ENCODE assay signal across 9 cellular contexts in genomic region chr12:25384038-25384953, GRCh38.
DNase-seq lines count a peak whose midpoint lies in the region; ATAC-seq and TF ChIP-seq lines count a peak whose summit lies in the region.
"Had no signal": no experiment of that assay in that cellular context is flagged by ENCODE, and none has a peak within 500 bp of the region (broad histone marks: within the 10 kb centered on the region; RNA-seq: fewer than 3 reads in every experiment).

No MANE protein-coding gene starts in this region.

- H3K9me3 Mint-ChIP-seq in activated naive CD4-positive, alpha-beta T cell treated with anti-CD3 and anti-CD28 coated beads, Interleukin-2, amount 50 U/mL, for 24 hours, result no peaks in the 10 kb centered on the region
- no peaks in the 10 kb centered on the region for H3K9me3 Mint-ChIP-seq in memory B cell
- peaks cover 7% of the 10 kb centered on the region for H3K9me3 Mint-ChIP-seq in type B pancreatic cell

- intact Hi-C loops in body of pancreas (cut with DNase I), result no loop called here

- H3K36me3 ChIP-seq in body of pancreas (replicated peaks in 1 of 2; ENCODE audit: insufficient read depth in 1 of 2, low read depth in 2 of 2), result no peaks in the 10 kb centered on the region

- H3K27me3 ChIP-seq in body of pancreas, result no peaks in the 10 kb centered on the region

- 65 to 68% methylated on average over 18 to 20 of the region's 20 CpGs for WGBS in body of pancreas, 2 donors

- H3K4me3 ChIP-seq in body of pancreas, result no peak overlapping the region

- H3K27ac ChIP-seq in body of pancreas, result peak overlapping the region; percentile 74 to 100 (median 97)

- no peaks in the 10 kb centered on the region for H3K9me3 ChIP-seq in body of pancreas

- H3K36me3 Mint-ChIP-seq in activated naive CD4-positive, alpha-beta T cell treated with anti-CD3 and anti-CD28 coated beads, Interleukin-2, amount 50 U/mL, for 24 hours, result peaks cover 2% of the 10 kb centered on the region
- H3K36me3 Mint-ChIP-seq in memory B cell (no peaks in the 10 kb centered on the region), type B pancreatic cell (peaks cover 7% of the 10 kb centered on the region)

- ATAC-seq in body of pancreas (no peak), memory B cell (ENCODE audit: low read depth) (no peak), HG03108 (IDR thresholded peaks at IDR 0.05; ENCODE audit: unreplicated experiment) (no peak), GM21367 (IDR thresholded peaks at IDR 0.05; ENCODE audit: unreplicated experiment) (no peak)

- peaks cover 16% of the 10 kb centered on the region for H3K4me1 ChIP-seq in body of pancreas

- TF ChIP-seq CTCF in body of pancreas (IDR thresholded peaks at IDR 0.05), result no peak
- no peak for TF ChIP-seq CTCF in type B pancreatic cell (conservative IDR thresholded peaks at IDR 0.05)

- DNase-seq in activated naive CD4-positive, alpha-beta T cell treated with anti-CD3 and anti-CD28 coated beads, Interleukin-2, amount 50 U/mL, for 16 hours, result no peak
- DNase-seq in body of pancreas (peak in 1 of 4 donors; percentile 5), memory B cell (ENCODE audit: low spot score in 2 of 2) (peak in 1 of 2 donors; percentile 18), type B pancreatic cell (ENCODE audit: extremely low spot score, unreplicated experiment) (no peak)
- no peak for DNase-seq in activated CD4-positive, alpha-beta T cell treated with anti-CD3 and anti-CD28 coated beads for 4 hours
- DNase-seq: stimulated activated CD4-positive, alpha-beta T cell treated with anti-CD3 and anti-CD28 coated beads, Interleukin-12 subunit alpha, Interleukin-12 subunit beta, amount 100 ng/mL, for 4 hours had no signal

- peak overlapping the region; percentile 99 for H3K27ac Mint-ChIP-seq in activated naive CD4-positive, alpha-beta T cell treated with anti-CD3 and anti-CD28 coated beads, Interleukin-2, amount 50 U/mL, for 24 hours
- H3K27ac Mint-ChIP-seq in memory B cell, result peak overlapping the region; percentile 100
- peak overlapping the region; percentile 100 for H3K27ac Mint-ChIP-seq in type B pancreatic cell

- no peak for TF ChIP-seq POLR2A in body of pancreas (IDR thresholded peaks at IDR 0.05)

- peaks cover 58% of the 10 kb centered on the region for H3K4me1 Mint-ChIP-seq in activated naive CD4-positive, alpha-beta T cell treated with anti-CD3 and anti-CD28 coated beads, Interleukin-2, amount 50 U/mL, for 24 hours
- peaks cover 21% of the 10 kb centered on the region for H3K4me1 Mint-ChIP-seq in memory B cell
- H3K4me1 Mint-ChIP-seq in type B pancreatic cell (ENCODE audit: unreplicated experiment), result peaks cover 10% of the 10 kb centered on the region

- H3K27me3 Mint-ChIP-seq in activated naive CD4-positive, alpha-beta T cell treated with anti-CD3 and anti-CD28 coated beads, Interleukin-2, amount 50 U/mL, for 24 hours, result no peaks in the 10 kb centered on the region
- H3K27me3 Mint-ChIP-seq in memory B cell (no peaks in the 10 kb centered on the region), type B pancreatic cell (peaks cover 30% of the 10 kb centered on the region)

- peak overlapping the region; percentile 90 for H3K4me3 Mint-ChIP-seq in activated naive CD4-positive, alpha-beta T cell treated with anti-CD3 and anti-CD28 coated beads, Interleukin-2, amount 50 U/mL, for 24 hours
- H3K4me3 Mint-ChIP-seq in memory B cell (peak overlapping the region; percentile 97), type B pancreatic cell (peak overlapping the region; percentile 99)
